ENCODE assay signal across 1 cellular context in genomic region chr11:62545437-62546243, GRCh38.
TF ChIP-seq lines count a peak whose summit lies in the region.

No MANE protein-coding gene starts in this region.

TF ChIP-seq in SK-N-SH, 30 proteins besides CTCF, POLR2A, EP300 and RAD21 (continued from another document):
- peak; percentile 21; the same call in 1 of the 2 replicates for TF ChIP-seq GATA2 (CRISPR knock-in tag; IDR thresholded peaks at IDR 0.05)
- TF ChIP-seq, protein P1, sequence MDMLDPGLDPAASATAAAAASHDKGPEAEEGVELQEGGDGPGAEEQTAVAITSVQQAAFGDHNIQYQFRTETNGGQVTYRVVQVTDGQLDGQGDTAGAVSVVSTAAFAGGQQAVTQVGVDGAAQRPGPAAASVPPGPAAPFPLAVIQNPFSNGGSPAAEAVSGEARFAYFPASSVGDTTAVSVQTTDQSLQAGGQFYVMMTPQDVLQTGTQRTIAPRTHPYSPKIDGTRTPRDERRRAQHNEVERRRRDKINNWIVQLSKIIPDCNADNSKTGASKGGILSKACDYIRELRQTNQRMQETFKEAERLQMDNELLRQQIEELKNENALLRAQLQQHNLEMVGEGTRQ (IDR thresholded peaks at IDR 0.05; ENCODE audit: borderline replicate concordance, low read depth, low read length) = no peak
- TF ChIP-seq TAF1 (IDR thresholded peaks at IDR 0.05; ENCODE audit: borderline replicate concordance, low read depth, low read length) = peak; percentile 54
- TF ChIP-seq ELF1 (IDR thresholded peaks at IDR 0.05) = peak; percentile 23; the same call in 1 of the 2 replicates
- peak; percentile 96 for TF ChIP-seq TCF12 (IDR thresholded peaks at IDR 0.05)
- TF ChIP-seq EZH2phosphoT487 (IDR thresholded peaks at IDR 0.05; ENCODE audit: borderline replicate concordance, low read depth) = no peak
- TF ChIP-seq FOXJ3 (CRISPR knock-in tag; IDR thresholded peaks at IDR 0.05) = no peak
- no peak for TF ChIP-seq CHD2 (IDR thresholded peaks at IDR 0.05; ENCODE audit: low read length, partially characterized antibody)
- peak; percentile 80 for TF ChIP-seq JUND (IDR thresholded peaks at IDR 0.05)
- peak; percentile 34; the same call in 1 of the 2 replicates for TF ChIP-seq NRF1 (IDR thresholded peaks at IDR 0.05; ENCODE audit: low read depth, low read length)
- TF ChIP-seq MEF2A (IDR thresholded peaks at IDR 0.05; ENCODE audit: borderline replicate concordance, low read depth) = no peak; the same call in 1 of the 2 replicates
- no peak for TF ChIP-seq SMC3 (IDR thresholded peaks at IDR 0.05; ENCODE audit: low read depth, low read length)
- TF ChIP-seq, protein P2, sequence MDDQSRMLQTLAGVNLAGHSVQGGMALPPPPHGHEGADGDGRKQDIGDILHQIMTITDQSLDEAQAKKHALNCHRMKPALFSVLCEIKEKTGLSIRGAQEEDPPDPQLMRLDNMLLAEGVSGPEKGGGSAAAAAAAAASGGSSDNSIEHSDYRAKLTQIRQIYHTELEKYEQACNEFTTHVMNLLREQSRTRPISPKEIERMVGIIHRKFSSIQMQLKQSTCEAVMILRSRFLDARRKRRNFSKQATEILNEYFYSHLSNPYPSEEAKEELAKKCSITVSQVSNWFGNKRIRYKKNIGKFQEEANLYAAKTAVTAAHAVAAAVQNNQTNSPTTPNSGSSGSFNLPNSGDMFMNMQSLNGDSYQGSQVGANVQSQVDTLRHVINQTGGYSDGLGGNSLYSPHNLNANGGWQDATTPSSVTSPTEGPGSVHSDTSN (IDR thresholded peaks at IDR 0.05) = peak; percentile 71
- TF ChIP-seq, protein P3, sequence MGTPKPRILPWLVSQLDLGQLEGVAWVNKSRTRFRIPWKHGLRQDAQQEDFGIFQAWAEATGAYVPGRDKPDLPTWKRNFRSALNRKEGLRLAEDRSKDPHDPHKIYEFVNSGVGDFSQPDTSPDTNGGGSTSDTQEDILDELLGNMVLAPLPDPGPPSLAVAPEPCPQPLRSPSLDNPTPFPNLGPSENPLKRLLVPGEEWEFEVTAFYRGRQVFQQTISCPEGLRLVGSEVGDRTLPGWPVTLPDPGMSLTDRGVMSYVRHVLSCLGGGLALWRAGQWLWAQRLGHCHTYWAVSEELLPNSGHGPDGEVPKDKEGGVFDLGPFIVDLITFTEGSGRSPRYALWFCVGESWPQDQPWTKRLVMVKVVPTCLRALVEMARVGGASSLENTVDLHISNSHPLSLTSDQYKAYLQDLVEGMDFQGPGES (IDR thresholded peaks at IDR 0.05; ENCODE audit: low read depth, low read length) = no peak
- 0 out of 2 replicates have a peak, but pooled peaks have one; percentile 43 for TF ChIP-seq MXI1 (IDR thresholded peaks at IDR 0.05; ENCODE audit: low read depth, low read length)
- peak; percentile 56; the same call in 1 of the 2 replicates for TF ChIP-seq YY1 (IDR thresholded peaks at IDR 0.05; ENCODE audit: low read depth)
- TF ChIP-seq RCOR1 (IDR thresholded peaks at IDR 0.05; ENCODE audit: low read length) = no peak; the same call in 1 of the 2 replicates
- peak; percentile 95 for TF ChIP-seq TEAD4 (IDR thresholded peaks at IDR 0.05; ENCODE audit: borderline replicate concordance, insufficient read depth)
- TF ChIP-seq FOXM1 (IDR thresholded peaks at IDR 0.05; ENCODE audit: low read depth) = peak; percentile 56; the same call in 1 of the 2 replicates
- TF ChIP-seq REST (IDR thresholded peaks at IDR 0.05; ENCODE audit: low read depth, low read length) = peak; percentile 38; the same call in 1 of the 2 replicates
- 0 out of 2 replicates have a peak, but pooled peaks have one; percentile 21 for TF ChIP-seq GABPA (IDR thresholded peaks at IDR 0.05; ENCODE audit: low read depth)
- peak; percentile 80; the same call in 1 of the 2 replicates for TF ChIP-seq RXRA (IDR thresholded peaks at IDR 0.05; ENCODE audit: borderline replicate concordance, low read depth)
- 0 out of 2 replicates have a peak, but pooled peaks have one; percentile 35 for TF ChIP-seq RFX5 (IDR thresholded peaks at IDR 0.05; ENCODE audit: low read length)
- TF ChIP-seq USF1 (IDR thresholded peaks at IDR 0.05; ENCODE audit: borderline replicate concordance, low read depth) = no peak
- peak; percentile 100 for TF ChIP-seq NFIC (IDR thresholded peaks at IDR 0.05; ENCODE audit: borderline replicate concordance)
- peak; percentile 57; the same call in 1 of the 2 replicates for TF ChIP-seq POLR2AphosphoS5 (IDR thresholded peaks at IDR 0.05; ENCODE audit: low read depth, low read length)
- TF ChIP-seq SIN3A (IDR thresholded peaks at IDR 0.05; ENCODE audit: borderline replicate concordance, low read depth, low read length) = peak; percentile 70; the same call in 1 of the 2 replicates
